ENCODE assay signal across 8 cellular contexts in genomic region chr19:42301646-42302204, GRCh38. TPM values are rescaled to one million over a fixed set of nuclear protein-coding genes. Genes with fewer than 3 reads are reported as not detected.
DNase-seq lines count a peak whose midpoint lies in the region; ATAC-seq, FAIRE-seq and TF ChIP-seq lines count a peak whose summit lies in the region.

A gene with protein sequence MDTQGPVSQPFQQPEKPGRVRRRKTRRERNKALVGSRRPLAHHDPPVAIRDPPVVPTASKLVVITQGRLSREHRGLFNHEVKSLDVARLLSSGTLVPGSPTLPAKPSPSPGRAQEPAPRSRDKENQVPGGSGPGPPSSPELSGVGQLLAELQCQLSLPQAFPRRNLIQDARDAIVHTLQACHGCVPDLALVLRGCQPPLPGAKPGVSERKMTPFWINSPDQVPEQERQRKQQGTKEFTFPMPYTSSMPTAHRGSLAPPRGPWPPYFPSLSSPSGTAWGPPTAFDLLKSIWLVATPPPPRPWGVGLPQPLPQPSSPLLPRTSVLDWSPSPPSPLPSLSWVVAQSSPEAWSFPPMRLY (plus strand): TSS chr19:42302132. CDS start chr19:42309585, 7,453 bp downstream.

- H3K36me3 ChIP-seq in kidney (ENCODE audit: control insufficient read depth in 1 of 2, insufficient read depth in 2 of 2, low read length in 2 of 2) (no peaks in the 10 kb centered on the region), subcutaneous abdominal adipose tissue (ENCODE audit: control insufficient read depth in 5 of 5, insufficient read depth in 5 of 5, low read length in 5 of 5) (peaks cover 0 to 3% (median 0%) of the 10 kb centered on the region in 5 donors)

- H3K9me3 ChIP-seq in kidney (ENCODE audit: control insufficient read depth in 1 of 2, low read length in 2 of 2) = no peaks in the 10 kb centered on the region
- H3K9me3 ChIP-seq in subcutaneous abdominal adipose tissue (ENCODE audit: control insufficient read depth in 5 of 5, low read length in 5 of 5) = no peaks in the 10 kb centered on the region

- peak within 1 kb of the TSS; percentile 88 for H3K4me3 ChIP-seq in Jurkat, Clone E6-1 (ENCODE audit: low read length)
- peak within 1 kb of the TSS; percentile 76 for H3K4me3 ChIP-seq in astrocyte of the cerebellum (ENCODE audit: low read depth, low read length)
- peak within 1 kb of the TSS; percentile 63 to 75 for H3K4me3 ChIP-seq in kidney (ENCODE audit: low read length in 2 of 2)
- peak within 1 kb of the TSS; percentile 40 to 77 (median 66) for H3K4me3 ChIP-seq in subcutaneous abdominal adipose tissue (ENCODE audit: low read depth in 1 of 5, low read length in 5 of 5)

- H3K4me1 ChIP-seq in kidney (ENCODE audit: control insufficient read depth in 1 of 2, insufficient read depth in 1 of 2, low read depth in 1 of 2, low read length in 2 of 2) = peaks cover 2 to 4% of the 10 kb centered on the region in 2 donors
- peaks cover 0 to 19% (median 16%) of the 10 kb centered on the region in 5 donors for H3K4me1 ChIP-seq in subcutaneous abdominal adipose tissue (ENCODE audit: control insufficient read depth in 5 of 5, insufficient read depth in 5 of 5, low read length in 5 of 5)

- TF ChIP-seq CTCF in astrocyte of the cerebellum (IDR thresholded peaks at IDR 0.05; ENCODE audit: low read depth, low read length, missing control alignments) (no peak), kidney (IDR thresholded peaks at IDR 0.05; ENCODE audit: borderline replicate concordance, extremely low read depth, insufficient read depth) (no peak)

- H3K9ac ChIP-seq in kidney (ENCODE audit: low read length in 2 of 2) = peak within 1 kb of the TSS in 1 of 2 donors; percentile 55
- H3K9ac ChIP-seq in subcutaneous abdominal adipose tissue (ENCODE audit: low read length in 5 of 5) = peak within 1 kb of the TSS in 3 of 5 donors; percentile 45 to 61 (median 59)

- H3K27me3 ChIP-seq in subcutaneous abdominal adipose tissue (ENCODE audit: control insufficient read depth in 5 of 5, insufficient read depth in 4 of 5, low read length in 5 of 5) = peaks cover 0 to 12% (median 8%) of the 10 kb centered on the region in 5 donors

- peak within 1 kb of the TSS; percentile 43 to 56 for H3K27ac ChIP-seq in kidney (ENCODE audit: low read depth in 2 of 2, low read length in 2 of 2)
- H3K27ac ChIP-seq in subcutaneous abdominal adipose tissue (ENCODE audit: low read depth, low read length) = no peak within 1 kb of the TSS

- intact Hi-C loops in kidney (cut with DNase I) = no loop called here

- ATAC-seq in GM19455 (IDR thresholded peaks at IDR 0.05; ENCODE audit: unreplicated experiment) = no peak

- FAIRE-seq in kidney (lab: Jason Lieb, UNC) = no peak

- DNase-seq in NCI-H82 (lab: John Stamatoyannopoulos, UW) (peak; percentile 63), NCI-H82 treated with DMSO at 0.1 percent for 48 hours (lab: John Stamatoyannopoulos, UW; ENCODE audit: unreplicated experiment) (no peak), astrocyte of the cerebellum (ENCODE audit: low read depth) (no peak), kidney (no peak), 8988T (no peak)
- no peak for DNase-seq in Jurkat, Clone E6-1 (ENCODE audit: low read depth, low spot score)

- in situ Hi-C loops in astrocyte of the cerebellum (cut with HindIII; ENCODE audit: low sequenced_read_pairs) = no loop called here

RNA-seq across cellular contexts. Expression of the gene that starts here (rescaled TPM):
- polyA plus RNA-seq in Jurkat, Clone E6-1 (2012; ENCODE audit: insufficient read depth, insufficient read length) = 0.87 TPM
- 0.47 TPM for total RNA-seq in kidney
- polyA plus RNA-seq in kidney (ENCODE audit: insufficient read depth, low read depth, low replicate concordance) = 0.71 TPM
